14 cellular contexts compared by ENCODE assay signal in genomic region chr7:18565337-18565736, GRCh38.
"Had no signal": no experiment of that assay in that cellular context is flagged by ENCODE, and none has a peak within 500 bp of the region (broad histone marks: within the 10 kb centered on the region; RNA-seq: fewer than 3 reads in every experiment).

No MANE protein-coding gene starts in this region.

- H3K4me3 ChIP-seq: colonic mucosa, lower lobe of right lung, ovary, sigmoid colon had no signal

- H3K27ac ChIP-seq: colonic mucosa, lower lobe of right lung, ovary, sigmoid colon had no signal

- H3K27ac Mint-ChIP-seq: immature natural killer cell had no signal

- DNase-seq: activated CD4-positive, CD25-positive, alpha-beta regulatory T cell treated with anti-CD3 and anti-CD28 coated beads, Interleukin-2, amount 50 U/mL, for 72 hours; activated naive CD4-positive, alpha-beta T cell treated with Interleukin-2 at 50 U/mL for 16 hours; activated T-cell treated with anti-CD3 and anti-CD28 coated beads for 4 hours; colonic mucosa; foreskin fibroblast; head of caudate nucleus; immature natural killer cell; lower lobe of right lung; midbrain; ovary; sigmoid colon; stimulated activated CD4-positive, alpha-beta T cell treated with anti-CD3 and anti-CD28 coated beads, Interleukin-1b, Interleukin-23, amount 100 ng/mL, for 48 hours; T1000 had no signal

- ATAC-seq: esophagus mucosa, lower lobe of right lung had no signal

- H3K9me3 Mint-ChIP-seq: immature natural killer cell had no signal

- H3K4me1 ChIP-seq: colonic mucosa, lower lobe of right lung, sigmoid colon had no signal

- H3K36me3 Mint-ChIP-seq: immature natural killer cell had no signal

- H3K9me3 ChIP-seq: colonic mucosa, lower lobe of right lung, ovary, sigmoid colon had no signal

- H3K4me3 Mint-ChIP-seq: immature natural killer cell had no signal

- H3K27me3 ChIP-seq: colonic mucosa, ovary, sigmoid colon had no signal
